36 cellular contexts compared by ENCODE assay signal in genomic region chr4:168736831-168737230, GRCh38.
"Had no signal": no experiment of that assay in that cellular context is flagged by ENCODE, and none has a peak within 500 bp of the region (broad histone marks: within the 10 kb centered on the region; RNA-seq: fewer than 3 reads in every experiment).

No MANE protein-coding gene starts in this region.

- DNase-seq: activated CD4-positive, alpha-beta memory T cell treated with anti-CD3 and anti-CD28 coated beads for 36 hours; activated CD4-positive, alpha-beta T cell treated with anti-CD3 and anti-CD28 coated beads for 48 hours; activated CD8-positive, alpha-beta memory T cell treated with anti-CD3 and anti-CD28 coated beads, Interleukin-2, amount 50 U/mL, for 4 hours; activated effector memory CD4-positive, alpha-beta T cell treated with anti-CD3 and anti-CD28 coated beads, Interleukin-2, amount 50 U/mL, for 16 hours; activated naive CD4-positive, alpha-beta T cell treated with anti-CD3 and anti-CD28 coated beads for 36 hours; activated naive CD8-positive, alpha-beta T cell treated with anti-CD3 and anti-CD28 coated beads for 36 hours; activated T-cell treated with anti-CD3 and anti-CD28 coated beads, Interleukin-2, amount 50 U/mL, for 1 hour; adrenal gland; aorta; brain microvascular endothelial cell; central memory CD4-positive, alpha-beta T cell; endodermal cell; foreskin fibroblast; head of caudate nucleus; left cardiac atrium; mammary epithelial cell; midbrain; naive thymus-derived CD8-positive, alpha-beta T cell; ovary; spleen; stimulated activated CD4-positive, alpha-beta T cell treated with anti-CD3 and anti-CD28 coated beads, Interleukin-4, amount 100 ng/mL, for 1 hour; stimulated activated naive CD8-positive, alpha-beta T cell treated with anti-CD3 and anti-CD28 coated beads, Interleukin-15, Interleukin-2, amounts not matched to agents 100 U/mL and 50 U/mL, for 24 hours; T-helper 9 cell; testis; transverse colon had no signal

- H3K9me3 ChIP-seq: adrenal gland, ovary, prostate gland, right atrium auricular region, spleen, testis, transverse colon had no signal

- H3K27me3 Mint-ChIP-seq: activated CD4-positive, alpha-beta memory T cell treated with anti-CD3 and anti-CD28 coated beads for 36 hours had no signal

- ATAC-seq: activated CD4-positive, CD25-positive, alpha-beta regulatory T cell treated with anti-CD3 and anti-CD28 coated beads, Interleukin-2, amount 50 U/mL, for 24 hours; esophagus mucosa; left cardiac atrium; naive thymus-derived CD8-positive, alpha-beta T cell; stimulated activated naive CD8-positive, alpha-beta T cell treated with anti-CD3 and anti-CD28 coated beads, Interleukin-15, Interleukin-2, amounts not matched to agents 100 U/mL and 50 U/mL, for 24 hours had no signal

- FAIRE-seq: keratinocyte, TTC549, urothelium cell line had no signal

- H3K36me3 ChIP-seq: adrenal gland, brain microvascular endothelial cell, ovary, prostate gland, right atrium auricular region, spleen, transverse colon had no signal

- H3K4me1 ChIP-seq: adrenal gland, prostate gland, transverse colon had no signal

- H3K9me3 Mint-ChIP-seq: activated CD4-positive, alpha-beta memory T cell treated with anti-CD3 and anti-CD28 coated beads for 36 hours; activated naive CD4-positive, alpha-beta T cell treated with anti-CD3 and anti-CD28 coated beads for 36 hours; activated naive CD8-positive, alpha-beta T cell treated with anti-CD3 and anti-CD28 coated beads for 36 hours; activated T-helper 1 cell treated with anti-CD3 and anti-CD28 coated beads, Interleukin-12 subunit alpha, Interleukin-12 subunit beta, Interleukin-2, Interleukin-4 antibody, amounts not matched to agents 30 ng/mL and 10 ng/mL and 1 ng/mL, durations not matched to agents 14 hours and 24 hours and 36 hours; dendritic cell treated with granulocyte-macrophage colony-stimulating factor and Interleukin-4, amounts not matched to agents 40 ng/mL and 50 ng/mL, for 4 days; endodermal cell; T-helper 1 cell treated with Interleukin-12 subunit alpha and Interleukin-12 subunit beta and Interleukin-4 antibody, amounts not matched to agents 30 μg/mL and 1 μg/mL, for 36 hours had no signal

- H3K4me3 ChIP-seq: adrenal gland, ovary, prostate gland, right atrium auricular region, spleen, testis, transverse colon had no signal

- H3K27ac Mint-ChIP-seq: activated CD4-positive, alpha-beta memory T cell treated with anti-CD3 and anti-CD28 coated beads for 36 hours; activated naive CD4-positive, alpha-beta T cell treated with anti-CD3 and anti-CD28 coated beads for 36 hours; activated naive CD8-positive, alpha-beta T cell treated with anti-CD3 and anti-CD28 coated beads for 36 hours; activated T-helper 1 cell treated with anti-CD3 and anti-CD28 coated beads, Interleukin-12 subunit alpha, Interleukin-12 subunit beta, Interleukin-2, Interleukin-4 antibody, amounts not matched to agents 30 ng/mL and 10 ng/mL and 1 ng/mL, durations not matched to agents 14 hours and 24 hours and 36 hours; dendritic cell treated with granulocyte-macrophage colony-stimulating factor and Interleukin-4, amounts not matched to agents 40 ng/mL and 50 ng/mL, for 4 days; endodermal cell; naive thymus-derived CD8-positive, alpha-beta T cell; T-helper 1 cell treated with Interleukin-12 subunit alpha and Interleukin-12 subunit beta and Interleukin-4 antibody, amounts not matched to agents 30 μg/mL and 1 μg/mL, for 36 hours had no signal

- H3K27ac ChIP-seq: adrenal gland, brain microvascular endothelial cell, ovary, prostate gland, right atrium auricular region, testis, transverse colon, VCaP had no signal

- H3K27me3 ChIP-seq: adrenal gland, brain microvascular endothelial cell, ovary, right atrium auricular region, spleen, testis, transverse colon had no signal

- H3K4me1 Mint-ChIP-seq: activated naive CD8-positive, alpha-beta T cell treated with anti-CD3 and anti-CD28 coated beads for 36 hours; naive thymus-derived CD8-positive, alpha-beta T cell had no signal

- H3K4me3 Mint-ChIP-seq: activated CD4-positive, alpha-beta memory T cell treated with anti-CD3 and anti-CD28 coated beads for 36 hours; activated naive CD4-positive, alpha-beta T cell treated with anti-CD3 and anti-CD28 coated beads for 36 hours; activated naive CD8-positive, alpha-beta T cell treated with anti-CD3 and anti-CD28 coated beads for 36 hours; activated T-helper 1 cell treated with anti-CD3 and anti-CD28 coated beads, Interleukin-12 subunit alpha, Interleukin-12 subunit beta, Interleukin-2, Interleukin-4 antibody, amounts not matched to agents 30 ng/mL and 10 ng/mL and 1 ng/mL, durations not matched to agents 14 hours and 24 hours and 36 hours; dendritic cell treated with granulocyte-macrophage colony-stimulating factor and Interleukin-4, amounts not matched to agents 40 ng/mL and 50 ng/mL, for 4 days; endodermal cell; naive thymus-derived CD8-positive, alpha-beta T cell; T-helper 1 cell treated with Interleukin-12 subunit alpha and Interleukin-12 subunit beta and Interleukin-4 antibody, amounts not matched to agents 30 μg/mL and 1 μg/mL, for 36 hours had no signal

- H3K36me3 Mint-ChIP-seq: activated CD4-positive, alpha-beta memory T cell treated with anti-CD3 and anti-CD28 coated beads for 36 hours; activated naive CD8-positive, alpha-beta T cell treated with anti-CD3 and anti-CD28 coated beads for 36 hours; naive thymus-derived CD8-positive, alpha-beta T cell had no signal
